In genomic region chr9:105700598-105701544, GRCh38 we compare ENCODE assay signal across 16 cellular contexts. TPM values are rescaled to one million over a fixed set of nuclear protein-coding genes. Genes with fewer than 3 reads are reported as not detected.
A peak's percentile ranks its signal among the peaks of the same experiment; 100 is the strongest.
DNase-seq lines count a peak whose midpoint lies in the region; ATAC-seq and TF ChIP-seq lines count a peak whose summit lies in the region.
"Had no signal": no experiment of that assay in that cellular context is flagged by ENCODE, and none has a peak within 500 bp of the region (broad histone marks: within the 10 kb centered on the region; RNA-seq: fewer than 3 reads in every experiment).

No MANE protein-coding gene starts in this region.

- H3K27ac ChIP-seq in HEK293 (ENCODE audit: extremely low read depth, low read depth, low read length): no peak overlapping the region
- peak overlapping the region; percentile 61 for H3K27ac ChIP-seq in hepatocyte
- H3K27ac ChIP-seq: PC-9 had no signal

- intact Hi-C loops in head of caudate nucleus (cut with DNase I): no loop called here

- H3K4me1 ChIP-seq in HEK293 (ENCODE audit: control insufficient read depth, insufficient read depth, low read length) (peaks cover 8% of the 10 kb centered on the region; the same call in 1 of the 2 replicates), hepatocyte (ENCODE audit: insufficient read depth) (no peaks in the 10 kb centered on the region)

- TF ChIP-seq CTCF in HEK293 (tag by site-specific recombination; IDR thresholded peaks at IDR 0.05) (no peak), hepatocyte (IDR thresholded peaks at IDR 0.05; ENCODE audit: poor library complexity) (no peak)

- peaks cover 2 to 4% of the 10 kb centered on the region in 2 experiments; a peak in 2 of 3 replicates for H3K36me3 ChIP-seq in HEK293 (ENCODE audit: control insufficient read depth in 2 of 2, insufficient read depth in 1 of 2, low read length in 2 of 2)
- no peaks in the 10 kb centered on the region for H3K36me3 ChIP-seq in hepatocyte (replicated peaks; ENCODE audit: insufficient read depth, low read depth)

- DNase-seq in NCI-H69 (lab: John Stamatoyannopoulos, UW) (peak; percentile 33), hepatocyte (ENCODE audit: low spot score) (no peak), head of caudate nucleus (no peak), GM19240 (ENCODE audit: insufficient read length, low spot score) (no peak)
- no peak for DNase-seq in stimulated activated CD4-positive, alpha-beta T cell treated with anti-CD3 and anti-CD28 coated beads, Interleukin-4, amount 100 ng/mL, for 4 hours
- DNase-seq: COR-L47, GOT3, NCI-H1048, NCI-H146, NCI-H2081 treated with DMSO at 0.1 percent for 48 hours, NCI-H526, PC-9 had no signal

- H2AFZ ChIP-seq in hepatocyte: no peak overlapping the region
- H2AFZ ChIP-seq: PC-9 had no signal

- H3K4me2 ChIP-seq in hepatocyte: peak overlapping the region; percentile 41
- H3K4me2 ChIP-seq: PC-9 had no signal

- H3K27me3 ChIP-seq in hepatocyte: no peaks in the 10 kb centered on the region

- H3K9me3 ChIP-seq in HEK293 (ENCODE audit: control insufficient read depth, insufficient read depth, low read depth, low read length): no peaks in the 10 kb centered on the region
- no peaks in the 10 kb centered on the region for H3K9me3 ChIP-seq in hepatocyte (ENCODE audit: low read depth)

- H3K4me3 ChIP-seq in HEK293 (ENCODE audit: low read depth, low read length): no peak overlapping the region
- no peak overlapping the region for H3K4me3 ChIP-seq in hepatocyte
- H3K4me3 ChIP-seq: PC-9 had no signal

- H3K79me2 ChIP-seq in hepatocyte: peaks cover 64% of the 10 kb centered on the region

- CTCF ChIA-PET in HEK293 (lab: Yijun Ruan, JAX): interaction anchor here (0.7 to 0.8 kb wide), 2 partner anchors 17 to 141 kb away, joined by 3 read pairs; no protein-coding TSS in a partner anchor

- H4K20me1 ChIP-seq in hepatocyte (ENCODE audit: insufficient read depth, poor library complexity, severe bottlenecking): no peaks in the 10 kb centered on the region

- 71% methylated on average over 4 of the region's 4 CpGs for WGBS in hepatocyte (ENCODE audit: low lambda C conversion rate, missing lambda C conversion rate)

- H3K9me2 ChIP-seq in hepatocyte (replicated peaks; ENCODE audit: insufficient read depth): no peaks in the 10 kb centered on the region

- POLR2A ChIA-PET in HEK293 (lab: Yijun Ruan, JAX): no interaction called here

- ATAC-seq in HG02885 (IDR thresholded peaks at IDR 0.05; ENCODE audit: poor library complexity, unreplicated experiment): no peak

TF ChIP-seq in HEK293, 187 proteins besides CTCF, POLR2A, EP300 and RAD21:
- TF ChIP-seq PRDM6 (tag by site-specific recombination; IDR thresholded peaks at IDR 0.05) (peak; percentile 29; the same call in 1 of the 2 replicates), ZNF146 (tag by site-specific recombination; IDR thresholded peaks at IDR 0.05) (no peak)

RNA-seq across cellular contexts. Expression of gene TMEM38B, which starts 6.5 kb away (rescaled TPM):
- 28.4 and 33.0 TPM in 2 replicates for total RNA-seq in hepatocyte
- 14.2 and 22.0 TPM in 2 replicates for polyA plus RNA-seq in hepatocyte

RNA-seq across cellular contexts. Expression of gene TAL2, which starts 38.6 kb away (rescaled TPM):
- not detected in 2 replicates for total RNA-seq in hepatocyte
- 0.50 TPM in 1 of 2 replicates, not detected in the other for polyA plus RNA-seq in hepatocyte
- total RNA-seq: G401, PC-9 had no signal
- polyA plus RNA-seq: AG04450 had no signal
